Comparison of ENCODE assay signal across 33 cellular contexts in the genomic region with DNA sequence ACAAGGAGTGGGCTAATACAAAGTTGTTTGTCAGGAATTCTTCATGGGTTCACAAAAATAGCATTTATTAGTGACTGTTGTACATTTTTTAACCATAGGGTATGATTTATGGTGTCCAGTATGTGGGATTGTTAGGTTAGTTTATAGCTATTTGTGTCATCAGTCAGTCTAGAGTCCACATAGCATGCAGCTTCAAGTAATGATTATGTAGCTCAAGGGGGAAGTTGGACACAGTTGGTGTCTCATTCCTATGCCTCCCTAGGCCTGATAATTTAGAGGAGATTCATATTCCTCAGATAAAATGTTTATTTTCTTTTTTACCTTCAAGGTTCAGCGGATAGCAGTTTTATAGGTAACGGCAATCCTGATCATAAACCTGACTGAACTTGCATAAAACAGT.
DNase-seq lines count a peak whose midpoint lies in the region; ATAC-seq, FAIRE-seq and TF ChIP-seq lines count a peak whose summit lies in the region.
"Had no signal": no experiment of that assay in that cellular context is flagged by ENCODE, and none has a peak within 500 bp of the region (broad histone marks: within the 10 kb centered on the region; RNA-seq: fewer than 3 reads in every experiment).

No MANE protein-coding gene starts in this region.

- no peak overlapping the region for H3K4me3 ChIP-seq in hepatocyte
- no peak overlapping the region for H3K4me3 ChIP-seq in mucosa of descending colon
- no peak overlapping the region for H3K4me3 ChIP-seq in mesenchymal stem cell (ENCODE audit: insufficient read depth in 1 of 2, low read depth in 1 of 2, low read length in 2 of 2)
- H3K4me3 ChIP-seq: A549; BLaER1; BLaER1 treated with 17β-estradiol and CSF1 and Interleukin-3, amounts not matched to agents 10 nM and 100 nM had no signal

- no peaks in the 10 kb centered on the region for H3K79me2 ChIP-seq in hepatocyte

- no peak overlapping the region for H2BK12ac ChIP-seq in mesenchymal stem cell (ENCODE audit: low read length in 2 of 2)

- H2BK120ac ChIP-seq in mesenchymal stem cell (ENCODE audit: low read depth, low read length) = no peak overlapping the region

- intact Hi-C loops in left colon (cut with DNase I, micrococcal nuclease) (no loop called here), mucosa of descending colon (cut with DNase I, micrococcal nuclease) (no loop called here)

- H4K8ac ChIP-seq in mesenchymal stem cell (ENCODE audit: low read length) = no peak overlapping the region

- H2BK15ac ChIP-seq in mesenchymal stem cell (ENCODE audit: low read depth, poor library complexity, severe bottlenecking) = no peak overlapping the region

- H4K20me1 ChIP-seq in hepatocyte (ENCODE audit: insufficient read depth, poor library complexity, severe bottlenecking) = no peaks in the 10 kb centered on the region
- H4K20me1 ChIP-seq: BLaER1; BLaER1 treated with 17β-estradiol and CSF1 and Interleukin-3, amounts not matched to agents 10 nM and 100 nM had no signal

- H3K18ac ChIP-seq in mesenchymal stem cell (ENCODE audit: low read depth in 1 of 2, low read length in 2 of 2) = no peak overlapping the region

- H2AFZ ChIP-seq in hepatocyte = no peak overlapping the region
- no peak overlapping the region for H2AFZ ChIP-seq in mesenchymal stem cell (ENCODE audit: low read depth, low read length)

- no peak for TF ChIP-seq CTCF in hepatocyte (IDR thresholded peaks at IDR 0.05; ENCODE audit: poor library complexity)
- no peak for TF ChIP-seq CTCF in mucosa of descending colon (IDR thresholded peaks at IDR 0.05)

- no peaks in the 10 kb centered on the region for H3K79me1 ChIP-seq in mesenchymal stem cell (replicated peaks; ENCODE audit: low read length, poor library complexity, severe bottlenecking)

- FAIRE-seq in RCC 7860 (lab: Jason Lieb, UNC) (no peak), frontal cortex (lab: Jason Lieb, UNC) (no peak)
- FAIRE-seq: A204.1, A549, D721Med had no signal

- H3K23ac ChIP-seq in mesenchymal stem cell (ENCODE audit: low read length in 2 of 2) = no peak overlapping the region

- no peaks in the 10 kb centered on the region for H3K36me3 ChIP-seq in hepatocyte (replicated peaks; ENCODE audit: insufficient read depth, low read depth)
- no peaks in the 10 kb centered on the region for H3K36me3 ChIP-seq in mucosa of descending colon (ENCODE audit: low read depth)
- H3K36me3 ChIP-seq in mesenchymal stem cell (ENCODE audit: control insufficient read depth in 1 of 2, insufficient read depth in 2 of 2, low read depth in 1 of 2, low read length in 2 of 2) = no peaks in the 10 kb centered on the region
- H3K36me3 ChIP-seq: BE2C; BLaER1; BLaER1 treated with 17β-estradiol and CSF1 and Interleukin-3, amounts not matched to agents 10 nM and 100 nM had no signal

- no peak overlapping the region for H2BK5ac ChIP-seq in mesenchymal stem cell (ENCODE audit: low read depth, low read length, poor library complexity, severe bottlenecking)

- H3K14ac ChIP-seq in mesenchymal stem cell (ENCODE audit: low read length in 2 of 2) = no peak overlapping the region

- H3K4ac ChIP-seq in mesenchymal stem cell (ENCODE audit: low read depth in 1 of 2, low read length in 2 of 2) = no peak overlapping the region

- no peak overlapping the region for H3K4me2 ChIP-seq in hepatocyte
- no peak overlapping the region for H3K4me2 ChIP-seq in mesenchymal stem cell (ENCODE audit: low read length, poor library complexity, severe bottlenecking)
- H3K4me2 ChIP-seq: A549; BLaER1; BLaER1 treated with 17β-estradiol and CSF1 and Interleukin-3, amounts not matched to agents 10 nM and 100 nM had no signal

- H2AK5ac ChIP-seq in mesenchymal stem cell (ENCODE audit: low read length, severe bottlenecking) = no peak overlapping the region

- H3K9me3 ChIP-seq in hepatocyte (ENCODE audit: low read depth) (no peaks in the 10 kb centered on the region), mucosa of descending colon (no peaks in the 10 kb centered on the region), mesenchymal stem cell (ENCODE audit: control insufficient read depth, low read length) (peaks cover 18% of the 10 kb centered on the region)
- H3K9me3 ChIP-seq: BE2C, BLaER1, Caco-2 had no signal

- WGBS in hepatocyte (ENCODE audit: low lambda C conversion rate, missing lambda C conversion rate) = 82% methylated on average over 2 of the region's 2 CpGs
- 92% methylated on average over 2 of the region's 2 CpGs for WGBS in mesenchymal stem cell

- H4K91ac ChIP-seq in mesenchymal stem cell (ENCODE audit: low read length) = no peak overlapping the region

- H3K27ac ChIP-seq in hepatocyte (peak overlapping the region; percentile 51), mesenchymal stem cell (ENCODE audit: low read length, poor library complexity, severe bottlenecking) (no peak overlapping the region)
- H3K27ac ChIP-seq: 22Rv1; A549; BLaER1; BLaER1 treated with 17β-estradiol and CSF1 and Interleukin-3, amounts not matched to agents 10 nM and 100 nM; C4-2B had no signal

- peak; percentile 88 for ATAC-seq in left colon
- ATAC-seq in mucosa of descending colon = peak; percentile 81
- ATAC-seq: A549; CD8-positive, alpha-beta T cell had no signal

- H3K9ac ChIP-seq in mesenchymal stem cell (ENCODE audit: low read length) = no peak overlapping the region
- H3K9ac ChIP-seq: BLaER1; BLaER1 treated with 17β-estradiol and CSF1 and Interleukin-3, amounts not matched to agents 10 nM and 100 nM had no signal

- DNase-seq in hepatocyte (ENCODE audit: low spot score) (no peak), left colon (no peak), mucosa of descending colon (no peak), RCC 7860 (ENCODE audit: low spot score) (no peak), mesenchymal stem cell (no peak), frontal cortex (ENCODE audit: low spot score in 2 of 2) (no peak)
- DNase-seq: 8988T; ACHN; AML-193; BE2C; C1 segment of cervical spinal cord; Caco-2; Calu3; CD4-positive, alpha-beta memory T cell; CD4-positive, alpha-beta T cell; CD4-positive, CD25-positive, alpha-beta regulatory T cell; CD8-positive, alpha-beta memory T cell; CD8-positive, alpha-beta T cell; COR-L47; DMS 273 treated with DMSO at 0.1 percent for 48 hours; DMS153; DMS53; DMS79; DMS79 treated with DMSO at 0.1 percent for 48 hours; DND-41; EL had no signal

- H3K4me1 ChIP-seq in hepatocyte (ENCODE audit: insufficient read depth) (no peaks in the 10 kb centered on the region), mucosa of descending colon (ENCODE audit: low read depth) (no peaks in the 10 kb centered on the region), mesenchymal stem cell (ENCODE audit: control insufficient read depth, insufficient read depth, low read depth, low read length) (no peaks in the 10 kb centered on the region)
- H3K4me1 ChIP-seq: A549; BLaER1; BLaER1 treated with 17β-estradiol and CSF1 and Interleukin-3, amounts not matched to agents 10 nM and 100 nM; Caco-2 had no signal

- H3K9me2 ChIP-seq in hepatocyte (replicated peaks; ENCODE audit: insufficient read depth) = no peaks in the 10 kb centered on the region

- no peaks in the 10 kb centered on the region for H3K27me3 ChIP-seq in hepatocyte
- H3K27me3 ChIP-seq in mesenchymal stem cell (ENCODE audit: control insufficient read depth in 1 of 2, insufficient read depth in 1 of 2, low read length in 2 of 2) = no peaks in the 10 kb centered on the region
- H3K27me3 ChIP-seq: BE2C; BLaER1; BLaER1 treated with 17β-estradiol and CSF1 and Interleukin-3, amounts not matched to agents 10 nM and 100 nM had no signal
